ENCODE assay signal across 23 cellular contexts in genomic region chr2:158243392-158243791, GRCh38.
DNase-seq lines count a peak whose midpoint lies in the region; ATAC-seq, FAIRE-seq and TF ChIP-seq lines count a peak whose summit lies in the region.
"Had no signal": no experiment of that assay in that cellular context is flagged by ENCODE, and none has a peak within 500 bp of the region (broad histone marks: within the 10 kb centered on the region; RNA-seq: fewer than 3 reads in every experiment).

No MANE protein-coding gene starts in this region.

- H3K9ac ChIP-seq in NT2/D1 (ENCODE audit: insufficient read length, low read depth), result no peak overlapping the region
- no peak overlapping the region for H3K9ac ChIP-seq in H1 (replicated peaks in 1 of 4; ENCODE audit: extremely low read depth in 1 of 4, low read depth in 3 of 4, low read length in 3 of 4)
- H3K9ac ChIP-seq in neural progenitor cell, result no peak overlapping the region
- H3K9ac ChIP-seq: BLaER1 treated with 17β-estradiol and CSF1 and Interleukin-3, amounts not matched to agents 10 nM and 100 nM had no signal

- H3K4me1 Mint-ChIP-seq in GM23338, result peaks cover 34% of the 10 kb centered on the region
- H3K4me1 Mint-ChIP-seq in neural progenitor cell, result peaks cover 14% of the 10 kb centered on the region
- H3K4me1 Mint-ChIP-seq in type B pancreatic cell (ENCODE audit: unreplicated experiment), result peaks cover 6% of the 10 kb centered on the region
- no peaks in the 10 kb centered on the region for H3K4me1 Mint-ChIP-seq in stimulated activated naive B cell treated with anti-CD40 and anti-IgM and Interleukin-4, amounts not matched to agents 10 μg/mL and 1 μg/mL and 100 μg/mL, for 72 hours
- H3K4me1 Mint-ChIP-seq: B cell had no signal

- H3K4me3 ChIP-seq in GM23338 (no peak overlapping the region), NT2/D1 (ENCODE audit: insufficient read length, low read depth) (no peak overlapping the region), H1 (ENCODE audit: extremely low read depth in 1 of 4, insufficient read depth in 2 of 4, low read depth in 3 of 4, low read length in 4 of 4) (no peak overlapping the region), neural progenitor cell (no peak overlapping the region), upper lobe of left lung (no peak overlapping the region)
- H3K4me3 ChIP-seq: A549; BLaER1 treated with 17β-estradiol and CSF1 and Interleukin-3, amounts not matched to agents 10 nM and 100 nM had no signal

- H3K9me3 ChIP-seq in NT2/D1 (ENCODE audit: insufficient read depth, low read length), result no peaks in the 10 kb centered on the region
- H3K9me3 ChIP-seq in H1 (ENCODE audit: insufficient read depth in 2 of 2, low read depth in 1 of 2, low read length in 1 of 2), result no peaks in the 10 kb centered on the region
- no peaks in the 10 kb centered on the region for H3K9me3 ChIP-seq in neural progenitor cell (ENCODE audit: low read depth)
- no peaks in the 10 kb centered on the region for H3K9me3 ChIP-seq in upper lobe of left lung
- H3K9me3 ChIP-seq: A549; BLaER1 treated with 17β-estradiol and CSF1 and Interleukin-3, amounts not matched to agents 10 nM and 100 nM; Caco-2 had no signal

- H3K9me2 ChIP-seq in GM23338 (ENCODE audit: insufficient read depth), result peaks cover 11% of the 10 kb centered on the region; the same call in 1 of the 2 replicates

- H3K4me1 ChIP-seq in GM23338 (ENCODE audit: insufficient read depth) (peaks cover 3% of the 10 kb centered on the region; the same call in 1 of the 2 replicates), NT2/D1 (ENCODE audit: insufficient read depth, insufficient read length) (no peaks in the 10 kb centered on the region), H1 (replicated peaks in 1 of 4; ENCODE audit: control insufficient read depth in 3 of 4, insufficient read depth in 4 of 4, low read length in 3 of 4) (peaks cover 0 to 8% (median 4%) of the 10 kb centered on the region in 4 experiments; a peak in 4 of 7 replicates), neural progenitor cell (peaks cover 7% of the 10 kb centered on the region), upper lobe of left lung (no peaks in the 10 kb centered on the region)
- H3K4me1 ChIP-seq: A549; BLaER1 treated with 17β-estradiol and CSF1 and Interleukin-3, amounts not matched to agents 10 nM and 100 nM; Caco-2 had no signal

- H3K27ac ChIP-seq in GM23338 (ENCODE audit: low read depth) (no peak overlapping the region), H1 (ENCODE audit: low read depth, low read length) (no peak overlapping the region), neural progenitor cell (no peak overlapping the region), upper lobe of left lung (no peak overlapping the region)
- H3K27ac ChIP-seq: 22Rv1; A549; BLaER1 treated with 17β-estradiol and CSF1 and Interleukin-3, amounts not matched to agents 10 nM and 100 nM; C4-2B had no signal

- H2BK120ac ChIP-seq in H1 (replicated peaks; ENCODE audit: low read depth, low read length), result no peak overlapping the region

- H3K27ac Mint-ChIP-seq in GM23338, result no peak overlapping the region
- H3K27ac Mint-ChIP-seq in neural progenitor cell, result no peak overlapping the region
- no peak overlapping the region for H3K27ac Mint-ChIP-seq in type B pancreatic cell
- H3K27ac Mint-ChIP-seq in stimulated activated naive B cell treated with anti-CD40 and anti-IgM and Interleukin-4, amounts not matched to agents 10 μg/mL and 1 μg/mL and 100 μg/mL, for 72 hours, result no peak overlapping the region
- H3K27ac Mint-ChIP-seq: B cell; CD4-positive, alpha-beta T cell; CD8-positive, alpha-beta T cell had no signal

- no peaks in the 10 kb centered on the region for H3K23me2 ChIP-seq in H1 (ENCODE audit: low read depth, low read length)

- TF ChIP-seq POLR2A in H1 (IDR thresholded peaks at IDR 0.05; ENCODE audit: control extremely low read depth in 1 of 2, low read depth in 2 of 2, low read length in 2 of 2), result no peak
- no peak for TF ChIP-seq POLR2A in upper lobe of left lung (IDR thresholded peaks at IDR 0.05)

- no peak overlapping the region for H3K23ac ChIP-seq in H1 (ENCODE audit: insufficient read length)

- H2BK20ac ChIP-seq in H1 (ENCODE audit: low read length), result no peak overlapping the region

- H3K4ac ChIP-seq in H1 (replicated peaks; ENCODE audit: insufficient read length, low read depth, low read length), result no peak overlapping the region

- DNase-seq in GM23338 (ENCODE audit: low spot score) (no peak), NT2/D1 (ENCODE audit: low read depth, low spot score) (peak; percentile 15), H1 (ENCODE audit: low read depth in 1 of 2, low spot score in 2 of 2) (no peak), neural progenitor cell (ENCODE audit: low spot score) (peak; percentile 19), type B pancreatic cell (ENCODE audit: extremely low spot score, unreplicated experiment) (no peak), upper lobe of left lung (no peak)
- no peak for DNase-seq in stimulated activated naive B cell treated with anti-CD40 and anti-IgM and Interleukin-4, amounts not matched to agents 10 μg/mL and 1 μg/mL and 100 μg/mL, for 72 hours
- DNase-seq: AML-193; Caco-2; Calu3; CD4-positive, alpha-beta T cell; CD8-positive, alpha-beta T cell; DMS79 treated with DMSO at 0.1 percent for 48 hours; GF-D8 had no signal

- no peaks in the 10 kb centered on the region for H3F3A ChIP-seq in GM23338 (replicated peaks; ENCODE audit: low read depth)
- H3F3A ChIP-seq in neural progenitor cell (ENCODE audit: low read depth), result no peaks in the 10 kb centered on the region

- FAIRE-seq in H1 (lab: Jason Lieb, UNC), result no peak
- FAIRE-seq: A549, D721Med, G401.6, GM12891, GM19239 had no signal

- POLR2A ChIA-PET in H1 (lab: Charles Lee; ENCODE audit: partially characterized antibody), result no interaction called here

- no peak overlapping the region for H2BK15ac ChIP-seq in H1 (ENCODE audit: low read length)

- no peak for TF ChIP-seq EP300 in H1 (IDR thresholded peaks at IDR 0.05; ENCODE audit: borderline replicate concordance in 1 of 2, low read depth in 2 of 2, low read length in 2 of 2)
- no peak for TF ChIP-seq EP300 in upper lobe of left lung (IDR thresholded peaks at IDR 0.05)

- H3K9me3 Mint-ChIP-seq in GM23338 (no peaks in the 10 kb centered on the region), neural progenitor cell (no peaks in the 10 kb centered on the region), type B pancreatic cell (no peaks in the 10 kb centered on the region)
- H3K9me3 Mint-ChIP-seq in stimulated activated naive B cell treated with anti-CD40 and anti-IgM and Interleukin-4, amounts not matched to agents 10 μg/mL and 1 μg/mL and 100 μg/mL, for 72 hours, result no peaks in the 10 kb centered on the region
- H3K9me3 Mint-ChIP-seq: CD4-positive, alpha-beta T cell; CD8-positive, alpha-beta T cell had no signal

- H4K91ac ChIP-seq in H1 (replicated peaks; ENCODE audit: insufficient read length, low read length), result no peak overlapping the region

- no peak overlapping the region for H4K8ac ChIP-seq in H1 (ENCODE audit: extremely low read depth, insufficient read depth, low read length)

- H3K14ac ChIP-seq in H1 (ENCODE audit: insufficient read length), result no peak overlapping the region

- no peaks in the 10 kb centered on the region for H3K27me3 Mint-ChIP-seq in GM23338 (ENCODE audit: insufficient read depth, low read depth, poor library complexity)
- no peaks in the 10 kb centered on the region for H3K27me3 Mint-ChIP-seq in neural progenitor cell (ENCODE audit: insufficient read depth, low read depth)
- H3K27me3 Mint-ChIP-seq in type B pancreatic cell, result no peaks in the 10 kb centered on the region
- peaks cover 0 to 6% of the 10 kb centered on the region in 2 donors for H3K27me3 Mint-ChIP-seq in stimulated activated naive B cell treated with anti-CD40 and anti-IgM and Interleukin-4, amounts not matched to agents 10 μg/mL and 1 μg/mL and 100 μg/mL, for 72 hours
- H3K27me3 Mint-ChIP-seq: B cell; CD4-positive, alpha-beta T cell had no signal

- H2AK5ac ChIP-seq in H1 (ENCODE audit: low read depth, low read length), result no peak overlapping the region

- H3K36me3 Mint-ChIP-seq in GM23338 (ENCODE audit: low read depth) (no peaks in the 10 kb centered on the region), neural progenitor cell (no peaks in the 10 kb centered on the region), type B pancreatic cell (no peaks in the 10 kb centered on the region)
- H3K36me3 Mint-ChIP-seq in stimulated activated naive B cell treated with anti-CD40 and anti-IgM and Interleukin-4, amounts not matched to agents 10 μg/mL and 1 μg/mL and 100 μg/mL, for 72 hours, result no peaks in the 10 kb centered on the region
- H3K36me3 Mint-ChIP-seq: CD8-positive, alpha-beta T cell had no signal

- no peak for TF ChIP-seq CTCF in GM23338 (conservative IDR thresholded peaks at IDR 0.05; ENCODE audit: low read depth in 2 of 2)
- no peak for TF ChIP-seq CTCF in H1 (IDR thresholded peaks at IDR 0.05; ENCODE audit: control extremely low read depth in 1 of 3, insufficient read depth in 1 of 3, low read depth in 1 of 3, low read length in 3 of 3)
- TF ChIP-seq CTCF in neural progenitor cell (IDR thresholded peaks at IDR 0.05), result no peak
- no peak for TF ChIP-seq CTCF in type B pancreatic cell (conservative IDR thresholded peaks at IDR 0.05)
- no peak for TF ChIP-seq CTCF in upper lobe of left lung (IDR thresholded peaks at IDR 0.05)

- H4K5ac ChIP-seq in H1 (ENCODE audit: insufficient read length, low read depth, low read length), result no peak overlapping the region

- no peak overlapping the region for H3K4me2 ChIP-seq in GM23338
- H3K4me2 ChIP-seq in H1 (ENCODE audit: insufficient read depth in 1 of 2, low read depth in 2 of 2, low read length in 2 of 2), result no peak overlapping the region
- H3K4me2 ChIP-seq in neural progenitor cell, result peak overlapping the region; percentile 8
- H3K4me2 ChIP-seq: A549; BLaER1 treated with 17β-estradiol and CSF1 and Interleukin-3, amounts not matched to agents 10 nM and 100 nM had no signal

- H3K79me2 ChIP-seq in GM23338 (replicated peaks; ENCODE audit: insufficient read depth) (no peaks in the 10 kb centered on the region), H1 (ENCODE audit: control insufficient read depth in 1 of 2, insufficient read depth in 2 of 2, low read length in 2 of 2) (no peaks in the 10 kb centered on the region), neural progenitor cell (ENCODE audit: low read depth) (no peaks in the 10 kb centered on the region)

- no peak for TF ChIP-seq RAD21 in H1 (IDR thresholded peaks at IDR 0.05 in 1 of 2, conservative IDR thresholded peaks at IDR 0.05 in 1 of 2; ENCODE audit: low read depth in 2 of 2, low read length in 2 of 2)

- 64% methylated on average over 4 of the region's 4 CpGs; no CpG with 5 or more reads in 1 of the 2 experiments for WGBS in H1 (ENCODE audit: extremely low coverage in 1 of 2, insufficient coverage in 1 of 2, insufficient read length in 1 of 2, insufficient replicate concordance in 2 of 2, low coverage in 1 of 2, low lambda C conversion rate in 2 of 2, missing lambda C conversion rate in 1 of 2), 2 experiments
- WGBS in upper lobe of left lung, 2 donors, result 69 to 71% methylated on average over 4 of the region's 4 CpGs

- no peak overlapping the region for H3K56ac ChIP-seq in H1 (replicated peaks; ENCODE audit: insufficient read length, low read depth, low read length)

- H3K4me3 Mint-ChIP-seq in GM23338 (no peak overlapping the region), neural progenitor cell (no peak overlapping the region), type B pancreatic cell (no peak overlapping the region)
- H3K4me3 Mint-ChIP-seq in stimulated activated naive B cell treated with anti-CD40 and anti-IgM and Interleukin-4, amounts not matched to agents 10 μg/mL and 1 μg/mL and 100 μg/mL, for 72 hours, result no peak overlapping the region
- H3K4me3 Mint-ChIP-seq: B cell; CD4-positive, alpha-beta T cell; CD8-positive, alpha-beta T cell had no signal

- H4K20me1 ChIP-seq in GM23338 (replicated peaks; ENCODE audit: insufficient read depth) (no peaks in the 10 kb centered on the region), H1 (replicated peaks in 1 of 2; ENCODE audit: control insufficient read depth in 1 of 2, insufficient read depth in 2 of 2, low read length in 2 of 2) (no peaks in the 10 kb centered on the region), neural progenitor cell (ENCODE audit: low read depth) (no peaks in the 10 kb centered on the region)
- H4K20me1 ChIP-seq: BLaER1 treated with 17β-estradiol and CSF1 and Interleukin-3, amounts not matched to agents 10 nM and 100 nM had no signal

- peak; percentile 28; the same call in 1 of the 3 replicates for ATAC-seq in GM23338
- no peak for ATAC-seq in upper lobe of left lung (ENCODE audit: low FRiP score in 2 of 2)
- no peak for ATAC-seq in stimulated activated naive B cell treated with anti-CD40 and anti-IgM and Interleukin-4, amounts not matched to agents 10 μg/mL and 1 μg/mL and 100 μg/mL, for 72 hours (replicated peaks)
- ATAC-seq: A549; CD8-positive, alpha-beta T cell had no signal

- no peak overlapping the region for H2BK12ac ChIP-seq in H1 (ENCODE audit: low read depth, low read length)

- H3K36me3 ChIP-seq in GM23338 (ENCODE audit: insufficient read depth) (no peaks in the 10 kb centered on the region), NT2/D1 (ENCODE audit: insufficient read depth, insufficient read length, low read length) (no peaks in the 10 kb centered on the region), H1 (ENCODE audit: control insufficient read depth in 2 of 4, insufficient read depth in 4 of 4, low read length in 3 of 4) (no peaks in the 10 kb centered on the region), neural progenitor cell (no peaks in the 10 kb centered on the region), upper lobe of left lung (no peaks in the 10 kb centered on the region)
- H3K36me3 ChIP-seq: BLaER1 treated with 17β-estradiol and CSF1 and Interleukin-3, amounts not matched to agents 10 nM and 100 nM had no signal

- CTCF ChIA-PET in H1 (lab: Charles Lee; ENCODE audit: partially characterized antibody), result no interaction called here

- H3K18ac ChIP-seq in H1 (ENCODE audit: extremely low read depth, low read length), result no peak overlapping the region

- no peaks in the 10 kb centered on the region for H3K27me3 ChIP-seq in GM23338 (ENCODE audit: insufficient read depth)
- H3K27me3 ChIP-seq in NT2/D1 (ENCODE audit: insufficient read depth, insufficient read length), result no peaks in the 10 kb centered on the region
- H3K27me3 ChIP-seq in H1 (replicated peaks in 1 of 4; ENCODE audit: control insufficient read depth in 3 of 4, extremely low read depth in 1 of 4, insufficient read depth in 3 of 4, low read length in 3 of 4), result peaks cover 0 to 5% (median under 1%) of the 10 kb centered on the region in 4 experiments; a peak in 3 of 7 replicates
- H3K27me3 ChIP-seq in neural progenitor cell, result peaks cover 12% of the 10 kb centered on the region
- H3K27me3 ChIP-seq in upper lobe of left lung, result no peaks in the 10 kb centered on the region
- H3K27me3 ChIP-seq: BLaER1 treated with 17β-estradiol and CSF1 and Interleukin-3, amounts not matched to agents 10 nM and 100 nM had no signal

- no peak overlapping the region for H2AFZ ChIP-seq in GM23338
- no peak overlapping the region for H2AFZ ChIP-seq in H1 (ENCODE audit: low read length)
- H2AFZ ChIP-seq in neural progenitor cell (replicated peaks), result no peak overlapping the region

- no peak overlapping the region for H2BK5ac ChIP-seq in H1 (ENCODE audit: low read depth, low read length)

- no peaks in the 10 kb centered on the region for H3K79me1 ChIP-seq in H1 (ENCODE audit: low read depth, low read length)

Comparison
In these comparisons a context has a peak if more than half of its experiments do, and no peak if none do; other contexts are left out.
1. DNase-seq: peak in NT2/D1 (single experiment) and neural progenitor cell (single experiment); none in GM23338 (single experiment), H1 (0 of 2), type B pancreatic cell (single experiment), upper lobe of left lung (0 of 2) and stimulated activated naive B cell treated with anti-CD40 and anti-IgM and Interleukin-4, amounts not matched to agents 10 μg/mL and 1 μg/mL and 100 μg/mL, for 72 hours (single experiment).